ENCODE assay signal across 1 cellular context in the genomic region with DNA sequence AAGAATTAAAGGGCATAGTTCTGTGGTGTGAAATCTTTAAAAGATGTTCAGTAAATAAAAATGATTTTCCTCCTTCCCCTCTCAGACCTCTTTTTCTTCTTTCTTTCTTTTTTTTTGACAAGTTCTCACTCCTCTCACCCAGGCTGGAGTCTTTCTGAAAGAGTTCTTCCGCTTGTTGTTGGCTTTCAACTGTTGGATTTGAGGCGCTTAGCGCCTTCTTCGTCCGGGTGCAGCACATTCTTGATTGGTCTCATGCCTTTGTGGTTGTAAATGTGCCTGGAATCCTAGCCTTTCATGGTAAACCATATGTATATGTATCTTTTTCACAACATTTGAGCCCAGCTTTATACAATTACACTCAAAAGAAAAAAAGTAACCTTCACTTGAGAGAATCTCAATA.
TF ChIP-seq lines count a peak whose summit lies in the region.

No MANE protein-coding gene starts in this region.

TF ChIP-seq in H1, 55 proteins besides CTCF, POLR2A, EP300 and RAD21 (continued from another document):
- TF ChIP-seq ZNF274 (IDR thresholded peaks at IDR 0.05; ENCODE audit: borderline replicate concordance, extremely low read depth, low read length) = no peak
